Comparison of ENCODE assay signal across 7 cellular contexts in genomic region chr6:27138837-27139752, GRCh38.
DNase-seq lines count a peak whose midpoint lies in the region; ATAC-seq and TF ChIP-seq lines count a peak whose summit lies in the region.

No MANE protein-coding gene starts in this region.

- intact Hi-C loops in PC-9 (cut with micrococcal nuclease; ENCODE audit: unreplicated experiment) = loop anchor here (10.0 kb wide), 1 partner anchor 854 kb away; a partner anchor contains a TSS
- intact Hi-C loops in left cardiac atrium (cut with DNase I) = no loop called here

- peaks cover 23% of the 10 kb centered on the region for H3F3A ChIP-seq in PC-9 (ENCODE audit: insufficient read depth, low read depth)

- H3K27me3 ChIP-seq in PC-9 (ENCODE audit: insufficient read depth, low read depth) (no peaks in the 10 kb centered on the region), rectal smooth muscle tissue (ENCODE audit: control insufficient read depth, insufficient read depth, low read length) (no peaks in the 10 kb centered on the region)

- no peak for TF ChIP-seq CTCF in PC-9 (conservative IDR thresholded peaks at IDR 0.05)

- H3K27ac ChIP-seq in PC-9 (peak overlapping the region; percentile 53), rectal smooth muscle tissue (ENCODE audit: low read depth, low read length) (peak overlapping the region; percentile 90)

- TSS peak; percentile 45 for BruUV-seq in PC-9 (replicated peaks; lab: Mats Ljungman, UMichigan)

- ATAC-seq in GM18867 (IDR thresholded peaks at IDR 0.05; ENCODE audit: unreplicated experiment) = peak; percentile 50
- ATAC-seq in HG03039 (IDR thresholded peaks at IDR 0.05; ENCODE audit: unreplicated experiment) = peak; percentile 55
- peak; percentile 92 to 93 for ATAC-seq in left cardiac atrium

- peak overlapping the region; percentile 38 for H3K9ac ChIP-seq in rectal smooth muscle tissue (ENCODE audit: low read length)

- H3K4me3 ChIP-seq in PC-9 (peak overlapping the region; percentile 60), rectal smooth muscle tissue (ENCODE audit: low read length) (peak overlapping the region; percentile 94)

- H4K20me1 ChIP-seq in PC-9 (ENCODE audit: insufficient read depth) = no peaks in the 10 kb centered on the region

- peak overlapping the region; percentile 80 for H2AFZ ChIP-seq in PC-9

- peak; percentile 41 to 45 for DNase-seq in PC-9
- DNase-seq in activated naive CD4-positive, alpha-beta T cell treated with Interleukin-2 at 50 U/mL for 16 hours = peak; percentile 57
- DNase-seq in left cardiac atrium = peak; percentile 51
- DNase-seq in NCI-H1092 treated with DMSO at 0.1 percent for 48 hours (lab: John Stamatoyannopoulos, UW) = no peak

- POLR2A ChIA-PET in PC-9 (lab: Charles Lee; ENCODE audit: unreplicated experiment) = interaction anchor here (0.7 kb wide), 2 partner anchors 8 to 1117 kb away, joined by 3 read pairs; a partner anchor contains a TSS

- no peaks in the 10 kb centered on the region for H3K9me2 ChIP-seq in PC-9 (ENCODE audit: insufficient read depth)

- H3K79me2 ChIP-seq in PC-9 (ENCODE audit: low read depth) = peaks cover 41% of the 10 kb centered on the region

- peak overlapping the region; percentile 69 for H3K4me2 ChIP-seq in PC-9

- H3K4me1 ChIP-seq in PC-9 (replicated peaks; ENCODE audit: insufficient read depth) (peaks cover 21% of the 10 kb centered on the region), rectal smooth muscle tissue (ENCODE audit: control insufficient read depth, insufficient read depth, low read length) (no peaks in the 10 kb centered on the region)

- CTCF ChIA-PET in PC-9 (lab: Charles Lee) = no interaction called here

- no peaks in the 10 kb centered on the region; the same call in 1 of the 2 replicates for H3K36me3 ChIP-seq in PC-9 (ENCODE audit: low read depth)
- no peaks in the 10 kb centered on the region for H3K36me3 ChIP-seq in rectal smooth muscle tissue (ENCODE audit: control insufficient read depth, insufficient read depth, low read length)

- 0 out of 2 replicates have a peak, but pooled peaks cover 3% of the 10 kb centered on the region for H3K9me3 ChIP-seq in PC-9 (ENCODE audit: insufficient read depth, low read depth)
